Comparison of ENCODE assay signal across 8 cellular contexts in genomic region chr10:14173706-14174594, GRCh38.
DNase-seq lines count a peak whose midpoint lies in the region; ATAC-seq and TF ChIP-seq lines count a peak whose summit lies in the region.

No MANE protein-coding gene starts in this region.

- peak overlapping the region; percentile 50 to 51 for H3K4me3 ChIP-seq in esophagus (ENCODE audit: low read depth in 1 of 2, low read length in 2 of 2)

- peaks cover 64% of the 10 kb centered on the region for H3K4me1 Mint-ChIP-seq in nephron progenitor cell

- H3K36me3 Mint-ChIP-seq in nephron progenitor cell (ENCODE audit: low read depth) = no peaks in the 10 kb centered on the region

- no peaks in the 10 kb centered on the region for H3K9me3 Mint-ChIP-seq in nephron progenitor cell

- ATAC-seq in HG03442 (IDR thresholded peaks at IDR 0.05; ENCODE audit: unreplicated experiment) = no peak
- ATAC-seq in GM19324 (IDR thresholded peaks at IDR 0.05; ENCODE audit: low FRiP score, unreplicated experiment) = no peak

- H3K27me3 ChIP-seq in esophagus (ENCODE audit: control insufficient read depth in 1 of 2, insufficient read depth in 2 of 2, low read length in 2 of 2) = no peaks in the 10 kb centered on the region

- WGBS in esophagus, 2 donors = 2 to 3% methylated on average over 32 of the region's 32 CpGs

- peak overlapping the region; percentile 92 for H3K4me3 Mint-ChIP-seq in nephron progenitor cell

- peak overlapping the region; percentile 2 for H3K27ac Mint-ChIP-seq in nephron progenitor cell

- H3K36me3 ChIP-seq in esophagus (ENCODE audit: control insufficient read depth in 2 of 2, insufficient read depth in 2 of 2, low read length in 1 of 2) = no peaks in the 10 kb centered on the region

- no peak for TF ChIP-seq CTCF in nephron progenitor cell (IDR thresholded peaks at IDR 0.05)

- peak; percentile 12 for DNase-seq in activated naive CD4-positive, alpha-beta T cell treated with Interleukin-2 at 50 U/mL for 16 hours
- DNase-seq in activated naive CD4-positive, alpha-beta T cell (lab: John Stamatoyannopoulos, UW) = no peak
- peak; percentile 25 for DNase-seq in SW480 (ENCODE audit: low spot score)
- DNase-seq in nephron progenitor cell = peak; percentile 45
- DNase-seq in NCI-H1436 (lab: John Stamatoyannopoulos, UW) = no peak

- no peaks in the 10 kb centered on the region for H3K9me3 ChIP-seq in esophagus (ENCODE audit: control insufficient read depth in 2 of 2, insufficient read depth in 1 of 2, low read depth in 1 of 2, low read length in 1 of 2)

- H3K27me3 Mint-ChIP-seq in nephron progenitor cell (ENCODE audit: low read depth, poor library complexity) = peaks cover 18% of the 10 kb centered on the region

- H3K27ac ChIP-seq in esophagus (ENCODE audit: low read depth in 2 of 2, low read length in 1 of 2) = peak overlapping the region in 1 of 2 donors; percentile 44

- peaks cover 0 to 2% of the 10 kb centered on the region in 2 donors for H3K4me1 ChIP-seq in esophagus (ENCODE audit: control insufficient read depth in 2 of 2, insufficient read depth in 2 of 2, low read length in 1 of 2)

Comparison
In these comparisons a context has a peak if more than half of its experiments do, and no peak if none do; other contexts are left out.
1. DNase-seq: peak in activated naive CD4-positive, alpha-beta T cell treated with Interleukin-2 at 50 U/mL for 16 hours (single experiment), SW480 (single experiment) and nephron progenitor cell (single experiment); none in activated naive CD4-positive, alpha-beta T cell (0 of 4) and NCI-H1436 (single experiment).